ENCODE assay signal across 34 cellular contexts in the genomic region with DNA sequence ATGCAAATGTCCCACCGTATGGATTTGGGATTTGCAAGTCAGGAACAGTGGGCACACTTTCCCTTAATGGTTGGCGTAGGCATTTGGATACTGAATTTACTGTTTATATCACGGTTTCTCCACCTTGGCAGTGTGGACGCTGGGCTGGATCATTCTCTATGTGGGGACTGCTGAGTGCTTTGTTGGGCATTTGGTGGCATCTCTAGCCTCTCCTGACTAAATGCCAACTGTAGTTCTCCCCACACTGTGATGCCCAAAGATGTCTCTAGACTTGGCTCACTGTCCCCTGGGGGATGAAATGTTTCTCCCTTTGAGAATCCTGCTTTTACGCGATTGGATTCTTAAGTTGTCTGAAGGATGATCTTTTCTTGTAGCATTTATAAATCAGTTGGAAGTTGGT. TPM values are rescaled to one million over a fixed set of nuclear protein-coding genes. Genes with fewer than 3 reads are reported as not detected.
"Had no signal": no experiment of that assay in that cellular context is flagged by ENCODE, and none has a peak within 500 bp of the region (broad histone marks: within the 10 kb centered on the region; RNA-seq: fewer than 3 reads in every experiment).

No MANE protein-coding gene starts in this region.

- DNase-seq: activated CD4-positive, alpha-beta memory T cell treated with anti-CD3 and anti-CD28 coated beads for 36 hours; activated CD4-positive, alpha-beta T cell treated with anti-CD3 and anti-CD28 coated beads for 36 hours; activated CD4-positive, alpha-beta T cell treated with anti-CD3 and anti-CD28 coated beads, Interleukin-2, amount 10 ng/mL, durations not matched to agents 24 days and 14 days; activated CD4-positive, CD25-positive, alpha-beta regulatory T cell; activated CD4-positive, CD25-positive, alpha-beta regulatory T cell treated with anti-CD3 and anti-CD28 coated beads, Interleukin-2, amount 50 U/mL, for 72 hours; activated CD8-positive, alpha-beta memory T cell treated with anti-CD3 and anti-CD28 coated beads, Interleukin-2, amount 10 ng/mL, durations not matched to agents 7 days and 5 days; activated CD8-positive, alpha-beta memory T cell treated with anti-CD3 and anti-CD28 coated beads, Interleukin-2, amount 50 U/mL, for 4 hours; activated CD8-positive, alpha-beta T cell treated with anti-CD3 and anti-CD28 coated beads, Interleukin-2, amount 10 ng/mL, durations not matched to agents 7 days and 5 days; activated effector memory CD4-positive, alpha-beta T cell treated with anti-CD3 and anti-CD28 coated beads, Interleukin-2, amount 50 U/mL, for 16 hours; activated naive CD4-positive, alpha-beta T cell treated with anti-CD3 and anti-CD28 coated beads for 36 hours; activated naive CD8-positive, alpha-beta T cell treated with anti-CD3 and anti-CD28 coated beads for 36 hours; activated naive CD8-positive, alpha-beta T cell treated with anti-CD3 and anti-CD28 coated beads, Interleukin-2, amount 50 U/mL, for 24 hours; activated T-cell treated with anti-CD3 and anti-CD28 coated beads, Interleukin-2, amount 50 U/mL, for 1 hour; activated T-cell treated with anti-CD3 and anti-CD28 coated beads, Interleukin-2, amount 50 U/mL, for 48 hours; adrenal gland; amygdala; aorta; body of pancreas; cerebellar nuclear complex; effector memory CD4-positive, alpha-beta T cell; endodermal cell; foreskin fibroblast; glutamatergic neuron; heart left ventricle; T-helper 17 cell; T1000; WERI-Rb-1 had no signal

- H3K4me3 ChIP-seq: adrenal gland, body of pancreas, coronary artery, dorsolateral prefrontal cortex, heart left ventricle had no signal

- H3K27me3 ChIP-seq: adrenal gland, heart left ventricle had no signal

- H3K36me3 ChIP-seq: adrenal gland, heart left ventricle, WERI-Rb-1 had no signal

- ATAC-seq: activated CD4-positive, alpha-beta T cell treated with anti-CD3 and anti-CD28 coated beads for 36 hours; activated CD8-positive, alpha-beta memory T cell treated with anti-CD3 and anti-CD28 coated beads, Interleukin-2, amount 10 ng/mL, durations not matched to agents 7 days and 5 days; activated CD8-positive, alpha-beta T cell treated with anti-CD3 and anti-CD28 coated beads, Interleukin-2, amount 10 ng/mL, durations not matched to agents 7 days and 5 days; activated naive CD8-positive, alpha-beta T cell treated with anti-CD3 and anti-CD28 coated beads, Interleukin-2, amount 50 U/mL, for 24 hours; body of pancreas; esophagus mucosa; T-helper 17 cell had no signal

- H3K27ac ChIP-seq: adrenal gland, body of pancreas, coronary artery, dorsolateral prefrontal cortex, heart left ventricle, WERI-Rb-1 had no signal

- H3K4me1 ChIP-seq: adrenal gland, body of pancreas had no signal

- H3K9me3 ChIP-seq: adrenal gland, body of pancreas, heart left ventricle had no signal

RNA-seq across cellular contexts. Expression of gene RBFOX1, which starts 49.0 kb away (rescaled TPM):
- total RNA-seq: activated CD4-positive, alpha-beta memory T cell treated with anti-CD3 and anti-CD28 coated beads for 36 hours; activated CD4-positive, alpha-beta T cell treated with anti-CD3 and anti-CD28 coated beads for 36 hours; activated CD4-positive, alpha-beta T cell treated with anti-CD3 and anti-CD28 coated beads, Interleukin-2, amount 10 ng/mL, durations not matched to agents 24 days and 14 days; activated CD8-positive, alpha-beta memory T cell treated with anti-CD3 and anti-CD28 coated beads for 36 hours; activated CD8-positive, alpha-beta memory T cell treated with anti-CD3 and anti-CD28 coated beads, Interleukin-2, amount 10 ng/mL, durations not matched to agents 7 days and 5 days; activated CD8-positive, alpha-beta T cell treated with anti-CD3 and anti-CD28 coated beads, Interleukin-2, amount 10 ng/mL, durations not matched to agents 7 days and 5 days; activated naive CD4-positive, alpha-beta T cell treated with anti-CD3 and anti-CD28 coated beads for 36 hours; activated naive CD8-positive, alpha-beta T cell treated with anti-CD3 and anti-CD28 coated beads for 36 hours; activated T-helper 1 cell treated with anti-CD3 and anti-CD28 coated beads, Interleukin-12 subunit alpha, Interleukin-12 subunit beta, Interleukin-2, Interleukin-4 antibody, amounts not matched to agents 30 ng/mL and 10 ng/mL and 1 ng/mL, durations not matched to agents 14 hours and 24 hours and 36 hours; activated T-helper 2 cell treated with anti-CD3 and anti-CD28 coated beads, Interferon-gamma antibody, Interleukin-2, Interleukin-4, amounts not matched to agents 10 μg/mL and 5 μg/mL and 100 μg/mL, durations not matched to agents 14 hours and 24 hours and 36 hours; aorta; body of pancreas; epithelial cell of proximal tubule; esophagus mucosa; T-helper 17 cell had no signal
